ENCODE assay signal across 11 cellular contexts in the genomic region with DNA sequence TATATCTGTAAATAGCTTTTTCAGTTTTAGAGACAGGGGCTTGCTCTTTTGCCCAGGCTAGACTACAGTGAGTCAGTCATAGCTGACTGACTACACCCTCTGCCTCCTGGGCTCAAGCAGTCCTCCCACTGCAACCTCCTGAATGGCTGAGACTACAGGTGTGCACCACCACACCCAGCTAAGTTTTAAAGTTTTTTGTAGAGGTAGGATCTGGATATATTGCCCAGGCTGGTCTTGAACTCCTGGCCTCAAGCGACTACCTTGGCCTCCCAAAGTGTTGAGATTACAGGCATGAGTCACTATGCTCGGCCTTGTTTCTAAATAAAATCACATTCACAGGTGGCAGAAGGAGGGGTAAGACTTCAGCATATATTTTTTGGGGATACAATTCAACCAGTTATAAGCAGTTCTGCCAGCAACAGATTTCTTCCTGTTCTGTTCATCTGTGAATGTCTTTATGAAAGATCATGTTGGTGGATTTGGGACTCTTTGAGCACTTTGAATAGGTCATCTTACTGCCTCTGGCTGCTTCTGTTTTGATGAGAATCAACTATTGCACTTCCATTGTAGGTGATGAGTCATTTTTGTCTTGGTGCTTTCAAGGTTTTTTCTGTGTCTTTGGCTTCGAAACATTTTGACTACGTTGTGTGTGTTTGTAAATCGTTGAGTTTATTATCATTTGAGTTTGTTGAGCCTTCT. TPM values are rescaled to one million over a fixed set of nuclear protein-coding genes. Genes with fewer than 3 reads are reported as not detected.
DNase-seq lines count a peak whose midpoint lies in the region; ATAC-seq, FAIRE-seq and TF ChIP-seq lines count a peak whose summit lies in the region.
"Had no signal": no experiment of that assay in that cellular context is flagged by ENCODE, and none has a peak within 500 bp of the region (broad histone marks: within the 10 kb centered on the region; RNA-seq: fewer than 3 reads in every experiment).

No MANE protein-coding gene starts in this region.

- H3K4me1 ChIP-seq in MM.1S (ENCODE audit: low read length) = no peaks in the 10 kb centered on the region
- H3K4me1 ChIP-seq in neural progenitor cell = no peaks in the 10 kb centered on the region

- no peak overlapping the region for H3K4me3 ChIP-seq in MM.1S (ENCODE audit: low read length)
- H3K4me3 ChIP-seq in neural progenitor cell = no peak overlapping the region
- H3K4me3 ChIP-seq: thyroid gland had no signal

- H3K27me3 Mint-ChIP-seq in activated naive CD8-positive, alpha-beta T cell treated with anti-CD3 and anti-CD28 coated beads, Interleukin-2, amount 50 U/mL, for 24 hours = no peaks in the 10 kb centered on the region
- no peaks in the 10 kb centered on the region for H3K27me3 Mint-ChIP-seq in neural progenitor cell (ENCODE audit: insufficient read depth, low read depth)

- H3K27me3 ChIP-seq in MM.1S (replicated peaks; ENCODE audit: insufficient read depth, low read length) = no peaks in the 10 kb centered on the region
- H3K27me3 ChIP-seq in neural progenitor cell = no peaks in the 10 kb centered on the region
- H3K27me3 ChIP-seq: thyroid gland had no signal

- peaks cover 84% of the 10 kb centered on the region for H3K4me1 Mint-ChIP-seq in activated naive CD8-positive, alpha-beta T cell treated with anti-CD3 and anti-CD28 coated beads, Interleukin-2, amount 50 U/mL, for 24 hours
- H3K4me1 Mint-ChIP-seq in neural progenitor cell = no peaks in the 10 kb centered on the region

- peak; percentile 63 for FAIRE-seq in GM12891 (lab: Jason Lieb, UNC)
- FAIRE-seq: islet of Langerhans had no signal

- H3K4me3 Mint-ChIP-seq in activated naive CD8-positive, alpha-beta T cell treated with anti-CD3 and anti-CD28 coated beads, Interleukin-2, amount 50 U/mL, for 24 hours = peak overlapping the region; percentile 21
- H3K4me3 Mint-ChIP-seq in neural progenitor cell = no peak overlapping the region

- H3F3A ChIP-seq in MM.1S (ENCODE audit: insufficient read depth, low read length) (no peaks in the 10 kb centered on the region), neural progenitor cell (ENCODE audit: low read depth) (no peaks in the 10 kb centered on the region)

- H3K36me3 ChIP-seq in MM.1S (replicated peaks; ENCODE audit: insufficient read depth, low read length) = peaks cover 7% of the 10 kb centered on the region
- no peaks in the 10 kb centered on the region for H3K36me3 ChIP-seq in neural progenitor cell
- H3K36me3 ChIP-seq: thyroid gland had no signal

- peaks cover 18% of the 10 kb centered on the region for H3K36me3 Mint-ChIP-seq in activated naive CD8-positive, alpha-beta T cell treated with anti-CD3 and anti-CD28 coated beads, Interleukin-2, amount 50 U/mL, for 24 hours (ENCODE audit: low read depth)
- peaks cover 43% of the 10 kb centered on the region for H3K36me3 Mint-ChIP-seq in neural progenitor cell

- ATAC-seq in GM19468 (IDR thresholded peaks at IDR 0.05; ENCODE audit: extremely low read depth, unreplicated experiment) = peak; percentile 40
- peak; percentile 78 for ATAC-seq in HG03103 (IDR thresholded peaks at IDR 0.05; ENCODE audit: low read depth, unreplicated experiment)
- peak; percentile 81 for ATAC-seq in activated naive CD8-positive, alpha-beta T cell treated with anti-CD3 and anti-CD28 coated beads, Interleukin-2, amount 50 U/mL, for 24 hours

- H4K20me1 ChIP-seq in MM.1S (ENCODE audit: insufficient read depth, low read length) = peaks cover 59% of the 10 kb centered on the region
- H4K20me1 ChIP-seq in neural progenitor cell (ENCODE audit: low read depth) = peaks cover 70% of the 10 kb centered on the region

- no peak for TF ChIP-seq POLR2A in GM12891 (IDR thresholded peaks at IDR 0.05; ENCODE audit: low read depth, low read length)

- H3K27ac ChIP-seq in MM.1S (ENCODE audit: low read length) (no peak overlapping the region), neural progenitor cell (no peak overlapping the region)
- H3K27ac ChIP-seq: thyroid gland had no signal

- no peak for DNase-seq in GM12891 (ENCODE audit: insufficient read length, low spot score)
- DNase-seq in activated naive CD8-positive, alpha-beta T cell treated with anti-CD3 and anti-CD28 coated beads, Interleukin-2, amount 50 U/mL, for 24 hours = no peak
- no peak for DNase-seq in MM.1S
- DNase-seq in NCI-H345 (lab: John Stamatoyannopoulos, UW) = no peak
- DNase-seq in neural progenitor cell (ENCODE audit: low spot score) = no peak
- DNase-seq in NK-92 (lab: John Stamatoyannopoulos, UW; ENCODE audit: unreplicated experiment) = no peak
- DNase-seq: DND-41, thyroid gland had no signal

- TF ChIP-seq CTCF in MM.1S (IDR thresholded peaks at IDR 0.05; ENCODE audit: low read length) = no peak
- TF ChIP-seq CTCF in neural progenitor cell (IDR thresholded peaks at IDR 0.05) = no peak

- no peaks in the 10 kb centered on the region for H3K9me2 ChIP-seq in MM.1S (replicated peaks; ENCODE audit: insufficient read depth, low read length)

- H3K9me3 ChIP-seq in MM.1S (replicated peaks; ENCODE audit: insufficient read depth, low read length) (no peaks in the 10 kb centered on the region), neural progenitor cell (ENCODE audit: low read depth) (no peaks in the 10 kb centered on the region)
- H3K9me3 ChIP-seq: thyroid gland had no signal

- H2AFZ ChIP-seq in MM.1S (ENCODE audit: low read length) = no peak overlapping the region
- H2AFZ ChIP-seq in neural progenitor cell (replicated peaks) = no peak overlapping the region

- H3K4me2 ChIP-seq in MM.1S (ENCODE audit: low read depth, low read length) (no peak overlapping the region), neural progenitor cell (no peak overlapping the region)

- no peak overlapping the region for H3K9ac ChIP-seq in MM.1S (ENCODE audit: low read length)
- no peak overlapping the region for H3K9ac ChIP-seq in neural progenitor cell

- H3K9me3 Mint-ChIP-seq in activated naive CD8-positive, alpha-beta T cell treated with anti-CD3 and anti-CD28 coated beads, Interleukin-2, amount 50 U/mL, for 24 hours = peaks cover 8% of the 10 kb centered on the region
- H3K9me3 Mint-ChIP-seq in neural progenitor cell = peaks cover 49% of the 10 kb centered on the region

- H3K79me2 ChIP-seq in MM.1S (ENCODE audit: low read length) (peaks cover 99% of the 10 kb centered on the region), neural progenitor cell (ENCODE audit: low read depth) (peaks cover 100% of the 10 kb centered on the region)

- peak overlapping the region; percentile 71 for H3K27ac Mint-ChIP-seq in activated naive CD8-positive, alpha-beta T cell treated with anti-CD3 and anti-CD28 coated beads, Interleukin-2, amount 50 U/mL, for 24 hours
- H3K27ac Mint-ChIP-seq in neural progenitor cell = no peak overlapping the region

TF ChIP-seq in GM12891, 5 proteins besides CTCF, POLR2A, EP300 and RAD21:
- TF ChIP-seq SPI1 (IDR thresholded peaks at IDR 0.05; ENCODE audit: low read depth, low read length) (0 out of 2 replicates have a peak, but pooled peaks have one; percentile 5), TAF1 (IDR thresholded peaks at IDR 0.05; ENCODE audit: low read depth, low read length) (no peak)

RNA-seq across cellular contexts. Expression of a gene that starts 15.7 kb away (rescaled TPM):
- polyA plus RNA-seq in GM12891 (2012; ENCODE audit: low read depth, missing spikeins) = 26.2 TPM
- total RNA-seq in neural progenitor cell (ENCODE audit: low replicate concordance) = 31.9 and 48.6 TPM in 2 replicates
